ENCODE assay signal across 6 cellular contexts in the genomic region with DNA sequence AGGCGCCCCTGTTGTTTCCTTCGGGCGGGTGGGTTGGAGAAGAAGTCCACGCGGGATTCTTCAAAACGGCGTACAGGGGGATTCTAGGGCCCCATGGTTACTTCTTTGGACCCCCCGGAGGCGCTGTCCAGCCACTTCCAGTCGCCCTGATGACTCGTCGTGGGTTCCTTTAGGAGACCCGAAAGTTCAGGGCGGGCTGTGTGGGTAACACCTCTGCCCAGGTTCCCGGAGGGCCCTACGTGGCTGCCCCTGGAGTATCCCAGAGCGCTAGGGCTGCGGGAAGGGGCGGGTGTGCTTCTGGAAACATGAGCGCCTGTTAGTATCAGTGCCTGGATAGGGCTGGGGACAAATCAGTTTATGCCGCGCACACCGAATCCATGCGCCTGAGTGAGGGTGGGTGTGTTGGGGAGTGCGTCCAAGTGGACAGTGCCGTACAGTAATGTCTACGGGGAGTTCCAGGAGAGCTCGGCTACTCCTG. TPM values are rescaled to one million over a fixed set of nuclear protein-coding genes. Genes with fewer than 3 reads are reported as not detected.
DNase-seq lines count a peak whose midpoint lies in the region; ATAC-seq and TF ChIP-seq lines count a peak whose summit lies in the region.

No MANE protein-coding gene starts in this region.

- H3K4me3 ChIP-seq in GM12864 (ENCODE audit: low read depth, low read length) = peak overlapping the region; percentile 75
- peak overlapping the region; percentile 41 to 73 (median 62) for H3K4me3 ChIP-seq in Peyer's patch
- peak overlapping the region in 1 of 2 donors; percentile 34 for H3K4me3 ChIP-seq in esophagus (ENCODE audit: low read depth in 1 of 2, low read length in 2 of 2)

- H3K4me1 ChIP-seq in Peyer's patch (peaks cover 4 to 72% (median 47%) of the 10 kb centered on the region in 4 donors), esophagus (ENCODE audit: control insufficient read depth in 2 of 2, insufficient read depth in 2 of 2, low read length in 1 of 2) (peaks cover 6 to 29% of the 10 kb centered on the region in 2 donors)

- 2 to 4% methylated on average over 28 of the region's 28 CpGs for WGBS in esophagus, 2 donors

- H3K36me3 ChIP-seq in Peyer's patch (no peaks in the 10 kb centered on the region), esophagus (ENCODE audit: control insufficient read depth in 2 of 2, insufficient read depth in 2 of 2, low read length in 1 of 2) (peaks cover 0 to 3% of the 10 kb centered on the region in 2 donors)

- TF ChIP-seq CTCF in GM12864 (IDR thresholded peaks at IDR 0.05; ENCODE audit: low read depth, low read length, missing control alignments) = no peak
- TF ChIP-seq CTCF in Peyer's patch (IDR thresholded peaks at IDR 0.05) = no peak

- H3K27ac ChIP-seq in Peyer's patch (peak overlapping the region; percentile 88 to 96 (median 94)), esophagus (ENCODE audit: low read depth in 2 of 2, low read length in 1 of 2) (peak overlapping the region; percentile 53 to 70)

- H3K27me3 ChIP-seq in Peyer's patch = peaks cover 0 to 34% of the 10 kb centered on the region in 2 donors
- peaks cover 0 to 2% of the 10 kb centered on the region in 2 donors for H3K27me3 ChIP-seq in esophagus (ENCODE audit: control insufficient read depth in 1 of 2, insufficient read depth in 2 of 2, low read length in 2 of 2)

- TF ChIP-seq POLR2A in Peyer's patch (IDR thresholded peaks at IDR 0.05) = no peak

- H3K9me3 ChIP-seq in Peyer's patch (no peaks in the 10 kb centered on the region), esophagus (ENCODE audit: control insufficient read depth in 2 of 2, insufficient read depth in 1 of 2, low read depth in 1 of 2, low read length in 1 of 2) (peaks cover 0 to 2% of the 10 kb centered on the region in 2 donors)

- DNase-seq in GM12864 (ENCODE audit: low read depth) (no peak), Peyer's patch (peak in 2 of 3 donors; percentile 61 to 62)
- DNase-seq in stimulated activated CD8-positive, alpha-beta memory T cell treated with anti-CD3 and anti-CD28 coated beads, Interleukin-4, amount 100 ng/mL, for 48 hours = peak; percentile 72

- no peak for ATAC-seq in GM21576 (IDR thresholded peaks at IDR 0.05; ENCODE audit: unreplicated experiment)
- ATAC-seq in GM18870 (IDR thresholded peaks at IDR 0.05; ENCODE audit: unreplicated experiment) = no peak

RNA-seq across cellular contexts. Expression of a gene that starts 0.6 kb away (rescaled TPM):
- total RNA-seq in Peyer's patch = 10 to 100 TPM in 2 of 4 donors, 1 to 10 TPM in 2; 6.8 to 40.4 (median 12.8) TPM
- 1 to 10 TPM; 1.4 to 1.6 TPM for polyA plus RNA-seq in esophagus

RNA-seq across cellular contexts. Expression of a gene that starts 12.5 kb away (rescaled TPM):
- total RNA-seq in Peyer's patch = 10 to 100 TPM; 32.4 to 49.0 (median 37.8) TPM
- polyA plus RNA-seq in esophagus = 10 to 100 TPM; 38.4 to 55.6 TPM

RNA-seq across cellular contexts. Expression of a gene that starts 24.3 kb away (rescaled TPM):
- 100 to 1,000 TPM in 1 of 4 donors, 10 to 100 TPM in 3; 25.9 to 130 (median 64.5) TPM for total RNA-seq in Peyer's patch
- 10 to 100 TPM; 18.8 to 21.0 TPM for polyA plus RNA-seq in esophagus

RNA-seq across cellular contexts. Expression of a gene that starts 29.2 kb away (rescaled TPM):
- total RNA-seq in Peyer's patch = not detected
- polyA plus RNA-seq in esophagus = 1 to 10 TPM in 1 of 2 donors, under 1 TPM in 1; 0.89 to 2.0 TPM
